1 cellular context compared by ENCODE assay signal in the genomic region with DNA sequence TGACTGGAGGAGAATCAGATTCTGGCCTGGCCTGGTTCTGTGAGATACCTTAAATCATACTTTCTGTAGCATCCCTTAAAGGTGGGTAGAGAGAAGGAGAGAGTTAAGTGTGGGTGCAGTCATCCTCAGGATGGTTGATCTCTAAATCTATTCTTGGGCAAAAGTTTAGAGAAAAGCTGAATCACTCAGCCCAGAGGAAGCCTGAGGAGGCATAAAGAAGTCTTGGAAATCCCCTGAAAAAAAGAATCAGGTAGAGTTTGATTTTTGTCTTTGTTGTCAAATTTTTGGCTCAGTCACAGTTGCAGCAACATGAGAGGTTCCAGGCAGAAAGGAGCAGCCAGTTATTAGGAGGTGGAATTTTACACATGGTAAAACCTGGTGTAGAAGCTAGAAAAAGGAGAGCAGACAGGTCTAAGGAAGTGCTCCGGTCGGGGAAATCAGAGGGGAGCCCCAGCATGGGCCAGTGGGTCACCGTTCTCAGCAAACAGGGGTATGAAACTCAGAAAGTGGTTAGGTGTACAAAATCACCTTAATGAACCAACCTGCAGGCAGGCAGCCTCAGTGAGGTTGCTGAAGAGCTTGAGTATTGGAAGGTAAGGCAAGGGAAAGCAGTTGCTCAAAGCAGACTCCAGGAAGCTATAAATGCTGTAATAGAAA.
TF ChIP-seq lines count a peak whose summit lies in the region.

No MANE protein-coding gene starts in this region.

TF ChIP-seq in H1, 55 proteins besides CTCF, POLR2A, EP300 and RAD21:
- TF ChIP-seq, protein P1, sequence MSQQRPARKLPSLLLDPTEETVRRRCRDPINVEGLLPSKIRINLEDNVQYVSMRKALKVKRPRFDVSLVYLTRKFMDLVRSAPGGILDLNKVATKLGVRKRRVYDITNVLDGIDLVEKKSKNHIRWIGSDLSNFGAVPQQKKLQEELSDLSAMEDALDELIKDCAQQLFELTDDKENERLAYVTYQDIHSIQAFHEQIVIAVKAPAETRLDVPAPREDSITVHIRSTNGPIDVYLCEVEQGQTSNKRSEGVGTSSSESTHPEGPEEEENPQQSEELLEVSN (IDR thresholded peaks at IDR 0.05), result 0 out of 2 replicates have a peak, but pooled peaks have one; percentile 1
- TF ChIP-seq, protein P2, sequence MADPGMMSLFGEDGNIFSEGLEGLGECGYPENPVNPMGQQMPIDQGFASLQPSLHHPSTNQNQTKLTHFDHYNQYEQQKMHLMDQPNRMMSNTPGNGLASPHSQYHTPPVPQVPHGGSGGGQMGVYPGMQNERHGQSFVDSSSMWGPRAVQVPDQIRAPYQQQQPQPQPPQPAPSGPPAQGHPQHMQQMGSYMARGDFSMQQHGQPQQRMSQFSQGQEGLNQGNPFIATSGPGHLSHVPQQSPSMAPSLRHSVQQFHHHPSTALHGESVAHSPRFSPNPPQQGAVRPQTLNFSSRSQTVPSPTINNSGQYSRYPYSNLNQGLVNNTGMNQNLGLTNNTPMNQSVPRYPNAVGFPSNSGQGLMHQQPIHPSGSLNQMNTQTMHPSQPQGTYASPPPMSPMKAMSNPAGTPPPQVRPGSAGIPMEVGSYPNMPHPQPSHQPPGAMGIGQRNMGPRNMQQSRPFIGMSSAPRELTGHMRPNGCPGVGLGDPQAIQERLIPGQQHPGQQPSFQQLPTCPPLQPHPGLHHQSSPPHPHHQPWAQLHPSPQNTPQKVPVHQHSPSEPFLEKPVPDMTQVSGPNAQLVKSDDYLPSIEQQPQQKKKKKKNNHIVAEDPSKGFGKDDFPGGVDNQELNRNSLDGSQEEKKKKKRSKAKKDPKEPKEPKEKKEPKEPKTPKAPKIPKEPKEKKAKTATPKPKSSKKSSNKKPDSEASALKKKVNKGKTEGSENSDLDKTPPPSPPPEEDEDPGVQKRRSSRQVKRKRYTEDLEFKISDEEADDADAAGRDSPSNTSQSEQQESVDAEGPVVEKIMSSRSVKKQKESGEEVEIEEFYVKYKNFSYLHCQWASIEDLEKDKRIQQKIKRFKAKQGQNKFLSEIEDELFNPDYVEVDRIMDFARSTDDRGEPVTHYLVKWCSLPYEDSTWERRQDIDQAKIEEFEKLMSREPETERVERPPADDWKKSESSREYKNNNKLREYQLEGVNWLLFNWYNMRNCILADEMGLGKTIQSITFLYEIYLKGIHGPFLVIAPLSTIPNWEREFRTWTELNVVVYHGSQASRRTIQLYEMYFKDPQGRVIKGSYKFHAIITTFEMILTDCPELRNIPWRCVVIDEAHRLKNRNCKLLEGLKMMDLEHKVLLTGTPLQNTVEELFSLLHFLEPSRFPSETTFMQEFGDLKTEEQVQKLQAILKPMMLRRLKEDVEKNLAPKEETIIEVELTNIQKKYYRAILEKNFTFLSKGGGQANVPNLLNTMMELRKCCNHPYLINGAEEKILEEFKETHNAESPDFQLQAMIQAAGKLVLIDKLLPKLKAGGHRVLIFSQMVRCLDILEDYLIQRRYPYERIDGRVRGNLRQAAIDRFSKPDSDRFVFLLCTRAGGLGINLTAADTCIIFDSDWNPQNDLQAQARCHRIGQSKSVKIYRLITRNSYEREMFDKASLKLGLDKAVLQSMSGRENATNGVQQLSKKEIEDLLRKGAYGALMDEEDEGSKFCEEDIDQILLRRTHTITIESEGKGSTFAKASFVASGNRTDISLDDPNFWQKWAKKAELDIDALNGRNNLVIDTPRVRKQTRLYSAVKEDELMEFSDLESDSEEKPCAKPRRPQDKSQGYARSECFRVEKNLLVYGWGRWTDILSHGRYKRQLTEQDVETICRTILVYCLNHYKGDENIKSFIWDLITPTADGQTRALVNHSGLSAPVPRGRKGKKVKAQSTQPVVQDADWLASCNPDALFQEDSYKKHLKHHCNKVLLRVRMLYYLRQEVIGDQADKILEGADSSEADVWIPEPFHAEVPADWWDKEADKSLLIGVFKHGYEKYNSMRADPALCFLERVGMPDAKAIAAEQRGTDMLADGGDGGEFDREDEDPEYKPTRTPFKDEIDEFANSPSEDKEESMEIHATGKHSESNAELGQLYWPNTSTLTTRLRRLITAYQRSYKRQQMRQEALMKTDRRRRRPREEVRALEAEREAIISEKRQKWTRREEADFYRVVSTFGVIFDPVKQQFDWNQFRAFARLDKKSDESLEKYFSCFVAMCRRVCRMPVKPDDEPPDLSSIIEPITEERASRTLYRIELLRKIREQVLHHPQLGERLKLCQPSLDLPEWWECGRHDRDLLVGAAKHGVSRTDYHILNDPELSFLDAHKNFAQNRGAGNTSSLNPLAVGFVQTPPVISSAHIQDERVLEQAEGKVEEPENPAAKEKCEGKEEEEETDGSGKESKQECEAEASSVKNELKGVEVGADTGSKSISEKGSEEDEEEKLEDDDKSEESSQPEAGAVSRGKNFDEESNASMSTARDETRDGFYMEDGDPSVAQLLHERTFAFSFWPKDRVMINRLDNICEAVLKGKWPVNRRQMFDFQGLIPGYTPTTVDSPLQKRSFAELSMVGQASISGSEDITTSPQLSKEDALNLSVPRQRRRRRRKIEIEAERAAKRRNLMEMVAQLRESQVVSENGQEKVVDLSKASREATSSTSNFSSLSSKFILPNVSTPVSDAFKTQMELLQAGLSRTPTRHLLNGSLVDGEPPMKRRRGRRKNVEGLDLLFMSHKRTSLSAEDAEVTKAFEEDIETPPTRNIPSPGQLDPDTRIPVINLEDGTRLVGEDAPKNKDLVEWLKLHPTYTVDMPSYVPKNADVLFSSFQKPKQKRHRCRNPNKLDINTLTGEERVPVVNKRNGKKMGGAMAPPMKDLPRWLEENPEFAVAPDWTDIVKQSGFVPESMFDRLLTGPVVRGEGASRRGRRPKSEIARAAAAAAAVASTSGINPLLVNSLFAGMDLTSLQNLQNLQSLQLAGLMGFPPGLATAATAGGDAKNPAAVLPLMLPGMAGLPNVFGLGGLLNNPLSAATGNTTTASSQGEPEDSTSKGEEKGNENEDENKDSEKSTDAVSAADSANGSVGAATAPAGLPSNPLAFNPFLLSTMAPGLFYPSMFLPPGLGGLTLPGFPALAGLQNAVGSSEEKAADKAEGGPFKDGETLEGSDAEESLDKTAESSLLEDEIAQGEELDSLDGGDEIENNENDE (IDR thresholded peaks at IDR 0.05; ENCODE audit: insufficient replicate concordance, low read length), result no peak
- TF ChIP-seq, protein P3, sequence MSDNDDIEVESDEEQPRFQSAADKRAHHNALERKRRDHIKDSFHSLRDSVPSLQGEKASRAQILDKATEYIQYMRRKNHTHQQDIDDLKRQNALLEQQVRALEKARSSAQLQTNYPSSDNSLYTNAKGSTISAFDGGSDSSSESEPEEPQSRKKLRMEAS (IDR thresholded peaks at IDR 0.05), result no peak
- TF ChIP-seq SAP30 (IDR thresholded peaks at IDR 0.05; ENCODE audit: insufficient read depth, insufficient replicate concordance, low read length), result no peak
